Comparison of ENCODE assay signal across 12 cellular contexts in the genomic region with DNA sequence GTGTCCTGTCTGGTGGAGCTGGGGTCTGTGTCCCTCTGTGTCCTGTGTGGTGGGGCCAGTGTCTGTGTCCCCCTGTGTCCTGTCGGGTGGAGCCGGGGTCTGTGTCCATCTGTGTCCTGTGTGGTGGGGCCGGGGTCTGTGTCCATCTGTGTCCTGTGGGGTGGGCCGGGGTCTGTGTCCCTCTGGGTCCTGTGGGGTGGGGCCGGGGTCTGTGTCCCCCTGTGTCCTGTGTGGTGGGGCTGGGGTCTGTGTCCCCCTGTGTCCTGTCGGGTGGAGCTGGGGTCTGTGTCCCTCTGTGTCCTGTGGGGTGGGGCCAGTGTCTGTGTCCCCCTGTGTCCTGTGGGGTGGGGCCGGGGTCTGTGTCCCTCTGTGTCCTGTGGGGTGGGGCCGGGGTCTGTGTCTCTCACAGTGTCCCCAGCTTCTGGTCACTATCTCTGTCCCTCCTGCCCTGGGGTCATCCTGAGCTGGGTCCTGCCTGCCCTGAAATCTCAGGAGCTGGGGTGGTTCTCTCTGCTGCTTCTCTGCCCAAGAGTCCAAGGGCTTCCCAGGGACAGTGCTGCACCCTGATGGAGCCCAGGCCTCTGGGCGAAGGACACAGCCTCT.
A peak's percentile ranks its signal among the peaks of the same experiment; 100 is the strongest.
DNase-seq lines count a peak whose midpoint lies in the region; ATAC-seq, FAIRE-seq and TF ChIP-seq lines count a peak whose summit lies in the region.
"Had no signal": no experiment of that assay in that cellular context is flagged by ENCODE, and none has a peak within 500 bp of the region (broad histone marks: within the 10 kb centered on the region; RNA-seq: fewer than 3 reads in every experiment).

No MANE protein-coding gene starts in this region.

- peak overlapping the region; percentile 52 for H3K27ac Mint-ChIP-seq in activated T-helper 1 cell treated with anti-CD3 and anti-CD28 coated beads, Interleukin-12 subunit alpha, Interleukin-12 subunit beta, Interleukin-2, Interleukin-4 antibody, amounts not matched to agents 30 ng/mL and 10 ng/mL and 1 ng/mL, durations not matched to agents 14 hours and 24 hours and 36 hours
- H3K27ac Mint-ChIP-seq in stimulated activated naive CD8-positive, alpha-beta T cell treated with anti-CD3 and anti-CD28 coated beads, Interleukin-15, amount 100 ng/mL, for 72 hours, result peak overlapping the region; percentile 95 to 97

- no peaks in the 10 kb centered on the region for H3K27me3 ChIP-seq in GM23248 (replicated peaks; ENCODE audit: insufficient read depth)

- no peaks in the 10 kb centered on the region for H3K9me2 ChIP-seq in GM23248 (ENCODE audit: insufficient read depth)

- H3K9me3 ChIP-seq in GM23248 (ENCODE audit: low read depth), result no peaks in the 10 kb centered on the region
- no peaks in the 10 kb centered on the region for H3K9me3 ChIP-seq in kidney (ENCODE audit: control insufficient read depth in 1 of 2, low read length in 2 of 2)

- H3K36me3 Mint-ChIP-seq in activated T-helper 1 cell treated with anti-CD3 and anti-CD28 coated beads, Interleukin-12 subunit alpha, Interleukin-12 subunit beta, Interleukin-2, Interleukin-4 antibody, amounts not matched to agents 30 ng/mL and 10 ng/mL and 1 ng/mL, durations not matched to agents 14 hours and 24 hours and 36 hours (ENCODE audit: low read depth), result no peaks in the 10 kb centered on the region

- peaks cover 6% of the 10 kb centered on the region for H3F3A ChIP-seq in GM23248 (ENCODE audit: insufficient read depth)

- no peak for TF ChIP-seq CTCF in kidney (IDR thresholded peaks at IDR 0.05; ENCODE audit: borderline replicate concordance, extremely low read depth, insufficient read depth)

- WGBS in GM23248 (ENCODE audit: low coverage in 1 of 2, low lambda C conversion rate in 2 of 2, missing lambda C conversion rate in 2 of 2), 2 experiments, result 81 to 100% methylated on average over 1 to 9 of the region's 9 CpGs

- no peak overlapping the region for H3K4me3 Mint-ChIP-seq in activated T-helper 1 cell treated with anti-CD3 and anti-CD28 coated beads, Interleukin-12 subunit alpha, Interleukin-12 subunit beta, Interleukin-2, Interleukin-4 antibody, amounts not matched to agents 30 ng/mL and 10 ng/mL and 1 ng/mL, durations not matched to agents 14 hours and 24 hours and 36 hours
- no peak overlapping the region for H3K4me3 Mint-ChIP-seq in stimulated activated naive CD8-positive, alpha-beta T cell treated with anti-CD3 and anti-CD28 coated beads, Interleukin-15, amount 100 ng/mL, for 72 hours

- in situ Hi-C loops in GM23248 (cut with MboI), result loop anchor here (25.0 kb wide), 1 partner anchor 205 kb away; no protein-coding TSS in a partner anchor

- no peak for ATAC-seq in stimulated activated naive CD8-positive, alpha-beta T cell treated with anti-CD3 and anti-CD28 coated beads, Interleukin-15, amount 100 ng/mL, for 72 hours
- ATAC-seq in GM18511 (IDR thresholded peaks at IDR 0.05; ENCODE audit: unreplicated experiment), result no peak

- no peaks in the 10 kb centered on the region for H3K79me2 ChIP-seq in GM23248 (ENCODE audit: insufficient read depth)

- no peaks in the 10 kb centered on the region for H4K20me1 ChIP-seq in GM23248 (ENCODE audit: insufficient read depth)

- no peak overlapping the region for H2AFZ ChIP-seq in GM23248

- intact Hi-C loops in activated T-helper 1 cell treated with anti-CD3 and anti-CD28 coated beads, Interleukin-12 subunit alpha, Interleukin-12 subunit beta, Interleukin-2, Interleukin-4 antibody, amounts not matched to agents 30 ng/mL and 10 ng/mL and 1 ng/mL, durations not matched to agents 14 hours and 24 hours and 36 hours (cut with micrococcal nuclease), result no loop called here
- intact Hi-C loops in kidney (cut with DNase I), result no loop called here

- DNase-seq in GM23248, result no peak
- DNase-seq in activated T-helper 1 cell treated with anti-CD3 and anti-CD28 coated beads, Interleukin-12 subunit alpha, Interleukin-12 subunit beta, Interleukin-2, Interleukin-4 antibody, amounts not matched to agents 30 ng/mL and 10 ng/mL and 1 ng/mL, durations not matched to agents 14 hours and 24 hours and 36 hours (ENCODE audit: low spot score), result no peak
- DNase-seq in kidney, result no peak
- DNase-seq in stimulated activated naive CD8-positive, alpha-beta T cell treated with anti-CD3 and anti-CD28 coated beads, Interleukin-15, amount 100 ng/mL, for 72 hours, result no peak
- no peak for DNase-seq in amniotic stem cell (lab: John Stamatoyannopoulos, UW)
- DNase-seq in NCI-H1930 (lab: John Stamatoyannopoulos, UW), result no peak
- DNase-seq: activated CD4-positive, CD25-positive, alpha-beta regulatory T cell treated with anti-CD3 and anti-CD28 coated beads, Interleukin-2, amount 50 U/mL, for 72 hours; DMS79 treated with DMSO at 0.1 percent for 48 hours; NCI-H524 treated with DMSO at 0.1 percent for 48 hours; SIG-M5 had no signal

- H3K27ac ChIP-seq in GM23248 (peak overlapping the region; percentile 99; the same call in 1 of the 2 replicates), kidney (ENCODE audit: low read depth in 2 of 2, low read length in 2 of 2) (peak overlapping the region; percentile 76 to 88)

- H3K4me1 ChIP-seq in GM23248 (ENCODE audit: insufficient read depth), result peaks cover 23% of the 10 kb centered on the region
- peaks cover 0 to 7% of the 10 kb centered on the region in 2 donors for H3K4me1 ChIP-seq in kidney (ENCODE audit: control insufficient read depth in 1 of 2, insufficient read depth in 1 of 2, low read depth in 1 of 2, low read length in 2 of 2)

- H3K36me3 ChIP-seq in GM23248 (ENCODE audit: low read depth), result no peaks in the 10 kb centered on the region
- no peaks in the 10 kb centered on the region for H3K36me3 ChIP-seq in kidney (ENCODE audit: control insufficient read depth in 1 of 2, insufficient read depth in 2 of 2, low read length in 2 of 2)

- H3K4me1 Mint-ChIP-seq in activated T-helper 1 cell treated with anti-CD3 and anti-CD28 coated beads, Interleukin-12 subunit alpha, Interleukin-12 subunit beta, Interleukin-2, Interleukin-4 antibody, amounts not matched to agents 30 ng/mL and 10 ng/mL and 1 ng/mL, durations not matched to agents 14 hours and 24 hours and 36 hours (ENCODE audit: low read depth), result peaks cover 6% of the 10 kb centered on the region
- H3K4me1 Mint-ChIP-seq in stimulated activated naive CD8-positive, alpha-beta T cell treated with anti-CD3 and anti-CD28 coated beads, Interleukin-15, amount 100 ng/mL, for 72 hours, result peaks cover 35% of the 10 kb centered on the region

- FAIRE-seq in kidney (lab: Jason Lieb, UNC), result no peak
- FAIRE-seq: GM18507 had no signal

- H3K9me3 Mint-ChIP-seq in activated T-helper 1 cell treated with anti-CD3 and anti-CD28 coated beads, Interleukin-12 subunit alpha, Interleukin-12 subunit beta, Interleukin-2, Interleukin-4 antibody, amounts not matched to agents 30 ng/mL and 10 ng/mL and 1 ng/mL, durations not matched to agents 14 hours and 24 hours and 36 hours, result no peaks in the 10 kb centered on the region
- peaks cover 0 to 13% of the 10 kb centered on the region in 2 donors for H3K9me3 Mint-ChIP-seq in stimulated activated naive CD8-positive, alpha-beta T cell treated with anti-CD3 and anti-CD28 coated beads, Interleukin-15, amount 100 ng/mL, for 72 hours

- no peak overlapping the region for H3K4me3 ChIP-seq in GM23248
- no peak overlapping the region for H3K4me3 ChIP-seq in kidney (ENCODE audit: low read length in 2 of 2)

- H3K4me2 ChIP-seq in GM23248 (ENCODE audit: unreplicated experiment), result no peak overlapping the region

- H3K9ac ChIP-seq in GM23248 (peak overlapping the region; percentile 93), kidney (ENCODE audit: low read length in 2 of 2) (no peak overlapping the region)

- no peaks in the 10 kb centered on the region for H3K27me3 Mint-ChIP-seq in activated T-helper 1 cell treated with anti-CD3 and anti-CD28 coated beads, Interleukin-12 subunit alpha, Interleukin-12 subunit beta, Interleukin-2, Interleukin-4 antibody, amounts not matched to agents 30 ng/mL and 10 ng/mL and 1 ng/mL, durations not matched to agents 14 hours and 24 hours and 36 hours (ENCODE audit: insufficient read depth)
- peaks cover 6% of the 10 kb centered on the region for H3K27me3 Mint-ChIP-seq in stimulated activated naive CD8-positive, alpha-beta T cell treated with anti-CD3 and anti-CD28 coated beads, Interleukin-15, amount 100 ng/mL, for 72 hours
